In genomic region chr3:11535207-11535960, GRCh38 we compare ENCODE assay signal across 25 cellular contexts.
A peak's percentile ranks its signal among the peaks of the same experiment; 100 is the strongest.
DNase-seq lines count a peak whose midpoint lies in the region; ATAC-seq, FAIRE-seq and TF ChIP-seq lines count a peak whose summit lies in the region.
"Had no signal": no experiment of that assay in that cellular context is flagged by ENCODE, and none has a peak within 500 bp of the region (broad histone marks: within the 10 kb centered on the region; RNA-seq: fewer than 3 reads in every experiment).

No MANE protein-coding gene starts in this region.

- H3K27me3 ChIP-seq in Panc1 (ENCODE audit: control insufficient read depth, insufficient read depth, low read length), result no peaks in the 10 kb centered on the region
- H3K27me3 ChIP-seq in H1 (replicated peaks in 1 of 4; ENCODE audit: control insufficient read depth in 3 of 4, extremely low read depth in 1 of 4, insufficient read depth in 3 of 4, low read length in 3 of 4), result no peaks in the 10 kb centered on the region
- no peaks in the 10 kb centered on the region for H3K27me3 ChIP-seq in tibial nerve

- no peak overlapping the region for H3K4me3 Mint-ChIP-seq in nephron
- no peak overlapping the region for H3K4me3 Mint-ChIP-seq in stimulated activated naive B cell treated with anti-CD40 and anti-IgM and Interleukin-4, amounts not matched to agents 10 μg/mL and 1 μg/mL and 100 μg/mL, for 72 hours
- H3K4me3 Mint-ChIP-seq: CD8-positive, alpha-beta memory T cell; H9; HFFc6 had no signal

- no peak for TF ChIP-seq EP300 in H1 (IDR thresholded peaks at IDR 0.05; ENCODE audit: borderline replicate concordance in 1 of 2, low read depth in 2 of 2, low read length in 2 of 2)
- TF ChIP-seq EP300 in tibial nerve (IDR thresholded peaks at IDR 0.05), result no peak

- H3K9me3 ChIP-seq in Panc1 (ENCODE audit: control insufficient read depth, insufficient read depth, low read depth, low read length) (no peaks in the 10 kb centered on the region), H1 (ENCODE audit: insufficient read depth in 2 of 2, low read depth in 1 of 2, low read length in 1 of 2) (no peaks in the 10 kb centered on the region), tibial nerve (no peaks in the 10 kb centered on the region)
- H3K9me3 ChIP-seq: A549 had no signal

- no peaks in the 10 kb centered on the region for H3K9me3 Mint-ChIP-seq in nephron
- no peaks in the 10 kb centered on the region for H3K9me3 Mint-ChIP-seq in stimulated activated naive B cell treated with anti-CD40 and anti-IgM and Interleukin-4, amounts not matched to agents 10 μg/mL and 1 μg/mL and 100 μg/mL, for 72 hours
- H3K9me3 Mint-ChIP-seq: CD8-positive, alpha-beta memory T cell; H9; HFFc6 had no signal

- no peaks in the 10 kb centered on the region for H3K79me2 ChIP-seq in H1 (ENCODE audit: control insufficient read depth in 1 of 2, insufficient read depth in 2 of 2, low read length in 2 of 2)

- H2AFZ ChIP-seq in H1 (ENCODE audit: low read length), result no peak overlapping the region

- H3K27ac Mint-ChIP-seq in nephron, result peak overlapping the region; percentile 92 to 98 (median 94)
- peak overlapping the region; percentile 37 for H3K27ac Mint-ChIP-seq in stimulated activated naive B cell treated with anti-CD40 and anti-IgM and Interleukin-4, amounts not matched to agents 10 μg/mL and 1 μg/mL and 100 μg/mL, for 72 hours
- H3K27ac Mint-ChIP-seq: CD8-positive, alpha-beta memory T cell; HFFc6 had no signal

- no peak overlapping the region for H4K91ac ChIP-seq in H1 (replicated peaks; ENCODE audit: insufficient read length, low read length)

- H3K14ac ChIP-seq in H1 (ENCODE audit: insufficient read length), result no peak overlapping the region

- H3K27me3 Mint-ChIP-seq in nephron (ENCODE audit: low read depth), result no peaks in the 10 kb centered on the region
- no peaks in the 10 kb centered on the region for H3K27me3 Mint-ChIP-seq in stimulated activated naive B cell treated with anti-CD40 and anti-IgM and Interleukin-4, amounts not matched to agents 10 μg/mL and 1 μg/mL and 100 μg/mL, for 72 hours
- H3K27me3 Mint-ChIP-seq: CD8-positive, alpha-beta memory T cell had no signal

- TF ChIP-seq CTCF in Panc1 (IDR thresholded peaks at IDR 0.05) (no peak), H1 (IDR thresholded peaks at IDR 0.05; ENCODE audit: control extremely low read depth in 1 of 3, insufficient read depth in 1 of 3, low read depth in 1 of 3, low read length in 3 of 3) (no peak), nephron (IDR thresholded peaks at IDR 0.05; ENCODE audit: unreplicated experiment in 3 of 3) (no peak), GM10248 (IDR thresholded peaks at IDR 0.05; ENCODE audit: control extremely low read depth, extremely low read depth, low read depth, missing control alignments) (no peak), tibial nerve (IDR thresholded peaks at IDR 0.05) (no peak)

- H2BK20ac ChIP-seq in H1 (ENCODE audit: low read length), result no peak overlapping the region

- no peaks in the 10 kb centered on the region for H3K79me1 ChIP-seq in H1 (ENCODE audit: low read depth, low read length)

- H4K20me1 ChIP-seq in H1 (replicated peaks in 1 of 2; ENCODE audit: control insufficient read depth in 1 of 2, insufficient read depth in 2 of 2, low read length in 2 of 2), result peaks cover 0 to 4% of the 10 kb centered on the region in 2 experiments

- H3K27ac ChIP-seq in Panc1 (ENCODE audit: low read length), result peak overlapping the region; percentile 44; the same call in 1 of the 2 replicates
- no peak overlapping the region for H3K27ac ChIP-seq in H1 (ENCODE audit: low read depth, low read length)
- no peak overlapping the region for H3K27ac ChIP-seq in tibial nerve
- H3K27ac ChIP-seq: A549 had no signal

- H3K9ac ChIP-seq in H1 (replicated peaks in 1 of 4; ENCODE audit: extremely low read depth in 1 of 4, low read depth in 3 of 4, low read length in 3 of 4), result no peak overlapping the region

- peak overlapping the region; percentile 28 for H4K8ac ChIP-seq in H1 (ENCODE audit: extremely low read depth, insufficient read depth, low read length)

- H2BK15ac ChIP-seq in H1 (ENCODE audit: low read length), result no peak overlapping the region

- H3K36me3 ChIP-seq in Panc1 (ENCODE audit: control insufficient read depth, insufficient read depth, low read length) (no peaks in the 10 kb centered on the region), H1 (ENCODE audit: control insufficient read depth in 2 of 4, insufficient read depth in 4 of 4, low read length in 3 of 4) (no peaks in the 10 kb centered on the region), tibial nerve (no peaks in the 10 kb centered on the region)

- no peak overlapping the region for H3K56ac ChIP-seq in H1 (replicated peaks; ENCODE audit: insufficient read length, low read depth, low read length)

- no peak overlapping the region for H3K4me3 ChIP-seq in Panc1 (ENCODE audit: low read depth in 2 of 2, low read length in 2 of 2)
- H3K4me3 ChIP-seq in H1 (ENCODE audit: extremely low read depth in 1 of 4, insufficient read depth in 2 of 4, low read depth in 3 of 4, low read length in 4 of 4), result no peak overlapping the region
- H3K4me3 ChIP-seq in tibial nerve, result no peak overlapping the region
- H3K4me3 ChIP-seq: A549 had no signal

- no peak overlapping the region for H2BK12ac ChIP-seq in H1 (ENCODE audit: low read depth, low read length)

- no peaks in the 10 kb centered on the region for H3K23me2 ChIP-seq in H1 (ENCODE audit: low read depth, low read length)

- H4K5ac ChIP-seq in H1 (ENCODE audit: insufficient read length, low read depth, low read length), result no peak overlapping the region

- POLR2A ChIA-PET in Panc1 (lab: Charles Lee) (no interaction called here), H1 (lab: Charles Lee; ENCODE audit: partially characterized antibody) (interaction anchor here (0.8 kb wide), 1 partner anchor 13 kb away, joined by 3 read pairs; no protein-coding TSS in a partner anchor), GM10248 (lab: Yijun Ruan, JAX) (no interaction called here)

- intact Hi-C loops in Panc1 (cut with micrococcal nuclease; ENCODE audit: unreplicated experiment), result no loop called here

- no TSS peak for BruUV-seq in Panc1 (replicated peaks; lab: Mats Ljungman, UMichigan)

- TF ChIP-seq POLR2A in H1 (IDR thresholded peaks at IDR 0.05; ENCODE audit: control extremely low read depth in 1 of 2, low read depth in 2 of 2, low read length in 2 of 2) (no peak), tibial nerve (IDR thresholded peaks at IDR 0.05) (no peak)

- H3K4me1 ChIP-seq in Panc1 (ENCODE audit: control insufficient read depth, insufficient read depth, low read length) (peaks cover 13% of the 10 kb centered on the region), H1 (replicated peaks in 1 of 4; ENCODE audit: control insufficient read depth in 3 of 4, insufficient read depth in 4 of 4, low read length in 3 of 4) (peaks cover 0 to 3% (median 0%) of the 10 kb centered on the region in 4 experiments; a peak in 1 of 7 replicates), tibial nerve (peaks cover 0 to 40% (median 5%) of the 10 kb centered on the region in 4 donors)

- no peak overlapping the region for H2BK120ac ChIP-seq in H1 (replicated peaks; ENCODE audit: low read depth, low read length)

- no peak for ATAC-seq in Panc1
- no peak for ATAC-seq in stimulated activated naive B cell treated with anti-CD40 and anti-IgM and Interleukin-4, amounts not matched to agents 10 μg/mL and 1 μg/mL and 100 μg/mL, for 72 hours (replicated peaks)
- ATAC-seq: A549 had no signal

- FAIRE-seq in H1 (lab: Jason Lieb, UNC), result no peak
- FAIRE-seq: A549, GM12891, GM19239 had no signal

- in situ Hi-C loops in Panc1 (cut with HindIII; ENCODE audit: low pct_unique_long_range_greater_than_20kb, low sequenced_read_pairs), result no loop called here

- no peak overlapping the region for H3K4me2 ChIP-seq in H1 (ENCODE audit: insufficient read depth in 1 of 2, low read depth in 2 of 2, low read length in 2 of 2)
- H3K4me2 ChIP-seq: A549 had no signal

- no peak for DNase-seq in Panc1 (ENCODE audit: low read depth, low spot score)
- DNase-seq in H1 (ENCODE audit: low read depth in 1 of 2, low spot score in 2 of 2), result no peak
- no peak for DNase-seq in stimulated activated naive B cell treated with anti-CD40 and anti-IgM and Interleukin-4, amounts not matched to agents 10 μg/mL and 1 μg/mL and 100 μg/mL, for 72 hours
- no peak for DNase-seq in NCI-H1092 treated with DMSO at 0.1 percent for 48 hours (lab: John Stamatoyannopoulos, UW)
- DNase-seq in GM10248 (ENCODE audit: extremely low spot score), result no peak
- no peak for DNase-seq in tibial nerve (ENCODE audit: low spot score in 2 of 2)
- DNase-seq: C1 segment of cervical spinal cord; CD8-positive, alpha-beta memory T cell; DMS 273 treated with DMSO at 0.1 percent for 48 hours; DMS79; EL; GDM1; H9; HFFc6; Kasumi-1; NCI-H1105; NCI-H1436 treated with DMSO at 0.1 percent for 48 hours; NCI-H187 treated with DMSO at 0.1 percent for 48 hours; NCI-H524; NCI-H748 treated with DMSO at 0.1 percent for 48 hours; Right ventricle myocardium superior had no signal

- no peak overlapping the region for H2BK5ac ChIP-seq in H1 (ENCODE audit: low read depth, low read length)

- H3K4ac ChIP-seq in H1 (replicated peaks; ENCODE audit: insufficient read length, low read depth, low read length), result no peak overlapping the region

- 88% methylated on average over 13 of the region's 13 CpGs; no CpG with 5 or more reads in 1 of the 2 experiments for WGBS in H1 (ENCODE audit: extremely low coverage in 1 of 2, insufficient coverage in 1 of 2, insufficient read length in 1 of 2, insufficient replicate concordance in 2 of 2, low coverage in 1 of 2, low lambda C conversion rate in 2 of 2, missing lambda C conversion rate in 1 of 2), 2 experiments
- WGBS in tibial nerve, 2 donors, result 94 to 96% methylated on average over 12 to 13 of the region's 13 CpGs

- peaks cover 66% of the 10 kb centered on the region for H3K4me1 Mint-ChIP-seq in nephron
- H3K4me1 Mint-ChIP-seq in stimulated activated naive B cell treated with anti-CD40 and anti-IgM and Interleukin-4, amounts not matched to agents 10 μg/mL and 1 μg/mL and 100 μg/mL, for 72 hours, result peaks cover 3 to 9% of the 10 kb centered on the region in 2 donors

- no peak for TF ChIP-seq RAD21 in H1 (IDR thresholded peaks at IDR 0.05 in 1 of 2, conservative IDR thresholded peaks at IDR 0.05 in 1 of 2; ENCODE audit: low read depth in 2 of 2, low read length in 2 of 2)

- H3K23ac ChIP-seq in H1 (ENCODE audit: insufficient read length), result no peak overlapping the region

- CTCF ChIA-PET in Panc1 (lab: Charles Lee) (no interaction called here), H1 (lab: Charles Lee; ENCODE audit: partially characterized antibody) (interaction anchor here (0.6 to 6.6 kb wide), 9 partner anchors 24 to 256 kb away, joined by 3 to 58 read pairs (median 3); no protein-coding TSS in a partner anchor), GM10248 (lab: Yijun Ruan, JAX) (no interaction called here)

- no peak overlapping the region for H3K18ac ChIP-seq in H1 (ENCODE audit: extremely low read depth, low read length)

- peaks cover 3% of the 10 kb centered on the region for H3K36me3 Mint-ChIP-seq in nephron (ENCODE audit: low read depth)
- H3K36me3 Mint-ChIP-seq in stimulated activated naive B cell treated with anti-CD40 and anti-IgM and Interleukin-4, amounts not matched to agents 10 μg/mL and 1 μg/mL and 100 μg/mL, for 72 hours, result peaks cover 11 to 20% of the 10 kb centered on the region in 2 donors

- H2AK5ac ChIP-seq in H1 (ENCODE audit: low read depth, low read length), result no peak overlapping the region

TF ChIP-seq in H1, 55 proteins besides CTCF, POLR2A, EP300 and RAD21 (continues in another document):
- no peak for TF ChIP-seq SUZ12 (IDR thresholded peaks at IDR 0.05; ENCODE audit: low read length)
